27 cellular contexts compared by ENCODE assay signal in genomic region chr3:14047841-14048240, GRCh38.
"Had no signal": no experiment of that assay in that cellular context is flagged by ENCODE, and none has a peak within 500 bp of the region (broad histone marks: within the 10 kb centered on the region; RNA-seq: fewer than 3 reads in every experiment).

No MANE protein-coding gene starts in this region.

- H3K79me2 ChIP-seq: parathyroid adenoma had no signal

- H2AFZ ChIP-seq: parathyroid adenoma had no signal

- FAIRE-seq: endothelial cell of umbilical vein, frontal cortex, small intestine had no signal

- ATAC-seq: mucosa of descending colon; natural killer cell treated with Interleukin-12 subunit alpha and Interleukin-12 subunit beta and Interleukin-15 and Interleukin-18, amount 100 ng/mL, for 72 hours; right lobe of liver; stimulated activated naive CD8-positive, alpha-beta T cell treated with anti-CD3 and anti-CD28 coated beads, Interleukin-15, amount 100 ng/mL, for 72 hours; upper lobe of right lung had no signal

- H3K27me3 Mint-ChIP-seq: progenitor cell of endocrine pancreas had no signal

- H3K4me3 Mint-ChIP-seq: immature natural killer cell; mesothelial cell of epicardium; naive B cell; natural killer cell treated with Interleukin-12 subunit alpha and Interleukin-12 subunit beta and Interleukin-15 and Interleukin-18, amount 100 ng/mL, for 72 hours; neural crest cell; stimulated activated naive CD8-positive, alpha-beta T cell treated with anti-CD3 and anti-CD28 coated beads, Interleukin-15, amount 100 ng/mL, for 72 hours had no signal

- H3K36me3 Mint-ChIP-seq: immature natural killer cell; mesothelial cell of epicardium; naive B cell; natural killer cell treated with Interleukin-12 subunit alpha and Interleukin-12 subunit beta and Interleukin-15 and Interleukin-18, amount 100 ng/mL, for 72 hours had no signal

- H3K9me3 ChIP-seq: mucosa of descending colon, right lobe of liver, suprapubic skin, transverse colon, upper lobe of right lung, uterus had no signal

- H3K36me3 ChIP-seq: right lobe of liver, suprapubic skin, transverse colon, upper lobe of right lung, uterus had no signal

- H3K27ac Mint-ChIP-seq: immature natural killer cell; mesothelial cell of epicardium; naive B cell; natural killer cell treated with Interleukin-12 subunit alpha and Interleukin-12 subunit beta and Interleukin-15 and Interleukin-18, amount 100 ng/mL, for 72 hours; progenitor cell of endocrine pancreas; stimulated activated naive CD8-positive, alpha-beta T cell treated with anti-CD3 and anti-CD28 coated beads, Interleukin-15, amount 100 ng/mL, for 72 hours had no signal

- H3K27me3 ChIP-seq: right lobe of liver, suprapubic skin, upper lobe of right lung, uterus had no signal

- H3K27ac ChIP-seq: coronary artery, parathyroid adenoma, right lobe of liver, suprapubic skin, transverse colon, upper lobe of right lung, uterus had no signal

- H3K9me3 Mint-ChIP-seq: immature natural killer cell; mesothelial cell of epicardium; natural killer cell treated with Interleukin-12 subunit alpha and Interleukin-12 subunit beta and Interleukin-15 and Interleukin-18, amount 100 ng/mL, for 72 hours; neural crest cell; stimulated activated naive CD8-positive, alpha-beta T cell treated with anti-CD3 and anti-CD28 coated beads, Interleukin-15, amount 100 ng/mL, for 72 hours had no signal

- DNase-seq: dermis blood vessel endothelial cell; effector memory CD4-positive, alpha-beta T cell; hypothalamus; immature natural killer cell; islet precursor cell; mesenchymal stem cell; mucosa of descending colon; naive B cell; right lobe of liver; small intestine; stimulated activated CD4-positive, alpha-beta T cell treated with anti-CD3 and anti-CD28 coated beads, Interleukin-15, amount 100 ng/mL, for 24 hours; stimulated activated CD4-positive, alpha-beta T cell treated with anti-CD3 and anti-CD28 coated beads, Interleukin-2, amount 100 ng/mL, for 48 hours; stimulated activated naive CD4-positive, alpha-beta T cell; stimulated activated naive CD8-positive, alpha-beta T cell treated with anti-CD3 and anti-CD28 coated beads, Interleukin-15, amount 100 ng/mL, for 72 hours; transverse colon; upper lobe of right lung; uterus had no signal

- H3K4me1 Mint-ChIP-seq: immature natural killer cell; mesothelial cell of epicardium; naive B cell; neural crest cell; stimulated activated naive CD8-positive, alpha-beta T cell treated with anti-CD3 and anti-CD28 coated beads, Interleukin-15, amount 100 ng/mL, for 72 hours had no signal

- H3K4me3 ChIP-seq: coronary artery, lung, mucosa of descending colon, right lobe of liver, suprapubic skin, transverse colon, upper lobe of right lung, uterus had no signal

- H3K4me1 ChIP-seq: parathyroid adenoma, right lobe of liver, suprapubic skin, transverse colon, upper lobe of right lung, uterus had no signal

- H3K9ac ChIP-seq: parathyroid adenoma had no signal
